Comparison of ENCODE assay signal across 13 cellular contexts in the genomic region with DNA sequence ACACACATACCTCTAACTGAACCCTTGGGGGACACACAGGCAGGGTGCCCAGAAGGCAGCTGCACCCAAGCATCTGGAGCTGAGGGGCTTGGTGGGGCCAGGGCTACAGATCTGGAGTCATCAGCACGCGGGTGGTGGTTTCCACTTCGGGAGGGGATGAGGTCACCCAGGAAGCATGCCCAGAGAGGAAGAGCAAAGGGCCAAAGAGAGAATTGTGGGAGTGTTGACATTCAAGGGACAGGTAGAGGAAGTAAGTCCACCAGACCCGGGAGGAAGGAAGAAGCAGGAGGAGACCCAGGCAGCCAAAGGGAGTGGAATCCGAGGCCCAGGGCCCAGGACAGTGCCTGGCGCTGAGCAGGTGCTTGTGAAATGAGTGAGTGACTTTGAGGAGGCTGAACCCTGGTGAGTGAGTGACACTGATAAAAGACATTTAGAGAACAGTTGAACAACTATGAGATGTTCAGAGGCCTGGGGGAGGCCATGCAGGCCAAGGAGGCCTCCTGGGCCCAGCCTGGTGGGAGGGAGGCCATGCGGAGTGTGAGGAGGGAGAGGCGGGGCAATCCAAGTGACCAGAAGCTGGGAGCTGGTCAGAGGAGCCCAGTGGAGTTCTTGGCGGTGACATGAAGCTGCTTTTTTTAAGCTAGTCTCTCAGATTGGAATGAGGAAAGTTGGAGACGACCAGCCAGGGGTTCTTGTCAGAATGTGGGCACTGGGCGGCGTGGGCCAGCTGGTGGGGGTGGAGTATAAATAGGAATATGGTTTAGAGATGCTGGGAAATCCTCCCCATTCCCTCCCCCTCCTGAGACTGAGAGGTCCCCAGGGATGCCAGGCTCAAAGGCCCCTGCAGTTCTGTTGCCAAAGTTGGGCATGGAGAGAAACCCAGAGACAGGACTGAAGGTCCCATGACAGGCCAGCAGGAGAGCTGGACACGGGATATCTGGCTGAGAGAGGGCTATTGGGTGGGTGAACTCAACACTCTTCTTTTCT. TPM values are rescaled to one million over a fixed set of nuclear protein-coding genes. Genes with fewer than 3 reads are reported as not detected.
DNase-seq lines count a peak whose midpoint lies in the region; ATAC-seq and TF ChIP-seq lines count a peak whose summit lies in the region.
"Had no signal": no experiment of that assay in that cellular context is flagged by ENCODE, and none has a peak within 500 bp of the region (broad histone marks: within the 10 kb centered on the region; RNA-seq: fewer than 3 reads in every experiment).

No MANE protein-coding gene starts in this region.

- H3K27me3 Mint-ChIP-seq in naive thymus-derived CD8-positive, alpha-beta T cell: no peaks in the 10 kb centered on the region
- H3K27me3 Mint-ChIP-seq: stimulated activated naive CD8-positive, alpha-beta T cell treated with anti-CD3 and anti-CD28 coated beads, Interleukin-15, amount 100 ng/mL, for 72 hours had no signal

- no peak overlapping the region for H2AK9ac ChIP-seq in IMR-90 (replicated peaks; ENCODE audit: low read depth, low read length, poor library complexity)

- no peak for TF ChIP-seq RAD21 in IMR-90 (IDR thresholded peaks at IDR 0.05; ENCODE audit: low read length)

- no peak overlapping the region for H3K4me2 ChIP-seq in IMR-90 (ENCODE audit: low read depth, low read length)

- H4K91ac ChIP-seq in IMR-90 (ENCODE audit: insufficient read depth, low read depth, low read length): no peak overlapping the region

- no peaks in the 10 kb centered on the region; the same call in 1 of the 2 replicates for H4K20me1 ChIP-seq in IMR-90 (ENCODE audit: insufficient read depth, low read length)

- no peak overlapping the region for H4K5ac ChIP-seq in IMR-90 (ENCODE audit: low read depth, low read length)

- H2AK5ac ChIP-seq in IMR-90 (ENCODE audit: low read depth, low read length): no peak overlapping the region

- ATAC-seq in IMR-90 (ENCODE audit: low read depth) (no peak), body of pancreas (peak; percentile 62), HG02763 (IDR thresholded peaks at IDR 0.05; ENCODE audit: unreplicated experiment) (no peak), foreskin keratinocyte (no peak)
- ATAC-seq in naive thymus-derived CD8-positive, alpha-beta T cell: no peak
- ATAC-seq: stimulated activated naive CD8-positive, alpha-beta T cell treated with anti-CD3 and anti-CD28 coated beads, Interleukin-15, amount 100 ng/mL, for 72 hours had no signal

- intact Hi-C loops in IMR-90 (cut with micrococcal nuclease) (no loop called here), body of pancreas (cut with DNase I) (no loop called here), spleen (cut with DNase I; ENCODE audit: low total_unique reads) (no loop called here)

- DNase-seq in IMR-90: peak; percentile 11
- DNase-seq in body of pancreas: peak in 2 of 4 donors; percentile 24 to 44
- DNase-seq in left kidney (ENCODE audit: low read depth, low spot score): peak; percentile 46
- DNase-seq in spleen: no peak
- no peak for DNase-seq in foreskin keratinocyte
- DNase-seq in HuH-7.5 (ENCODE audit: low spot score): no peak
- no peak for DNase-seq in naive thymus-derived CD8-positive, alpha-beta T cell
- DNase-seq: activated CD4-positive, alpha-beta T cell treated with anti-CD3 and anti-CD28 coated beads, Interleukin-2, amount 50 U/mL, for 1 hour; NCI-H1694 treated with DMSO at 0.1 percent for 48 hours; stimulated activated naive CD8-positive, alpha-beta T cell treated with anti-CD3 and anti-CD28 coated beads, Interleukin-15, amount 100 ng/mL, for 72 hours had no signal

- no peak overlapping the region for H3K4me3 ChIP-seq in IMR-90 (ENCODE audit: insufficient read depth, low read depth, low read length)
- H3K4me3 ChIP-seq in body of pancreas: no peak overlapping the region
- no peak overlapping the region for H3K4me3 ChIP-seq in spleen

- no peaks in the 10 kb centered on the region for H3K9me3 Mint-ChIP-seq in naive thymus-derived CD8-positive, alpha-beta T cell
- H3K9me3 Mint-ChIP-seq: stimulated activated naive CD8-positive, alpha-beta T cell treated with anti-CD3 and anti-CD28 coated beads, Interleukin-15, amount 100 ng/mL, for 72 hours had no signal

- no peaks in the 10 kb centered on the region for H3K9me3 ChIP-seq in IMR-90 (ENCODE audit: control insufficient read depth, insufficient read depth, low read length)
- H3K9me3 ChIP-seq in body of pancreas: no peaks in the 10 kb centered on the region
- no peaks in the 10 kb centered on the region for H3K9me3 ChIP-seq in spleen

- no peak overlapping the region for H3K4ac ChIP-seq in IMR-90 (ENCODE audit: low read depth, low read length)

- CTCF ChIA-PET in IMR-90 (lab: Yijun Ruan, JAX): interaction anchor here (1.0 to 1.4 kb wide), 2 partner anchors 12 to 27 kb away, joined by 3 to 5 read pairs; no protein-coding TSS in a partner anchor

- no peaks in the 10 kb centered on the region for H3K36me3 ChIP-seq in IMR-90 (ENCODE audit: control insufficient read depth, insufficient read depth, low read length)
- H3K36me3 ChIP-seq in body of pancreas (replicated peaks in 1 of 2; ENCODE audit: insufficient read depth in 1 of 2, low read depth in 2 of 2): no peaks in the 10 kb centered on the region
- H3K36me3 ChIP-seq in spleen: no peaks in the 10 kb centered on the region

- H3K36me3 Mint-ChIP-seq in naive thymus-derived CD8-positive, alpha-beta T cell: no peaks in the 10 kb centered on the region

- no peak overlapping the region for H2BK5ac ChIP-seq in IMR-90 (ENCODE audit: low read depth, low read length, poor library complexity, severe bottlenecking)

- dilution Hi-C loops in IMR-90 (cut with HindIII; ENCODE audit: low sequenced_read_pairs, unreplicated experiment): no loop called here

- H3K27ac ChIP-seq in IMR-90 (ENCODE audit: insufficient read depth, low read length): no peak overlapping the region
- H3K27ac ChIP-seq in body of pancreas: peak overlapping the region in 3 of 4 donors; percentile 49 to 67 (median 62)
- H3K27ac ChIP-seq in spleen: peak overlapping the region in 6 of 8 donors; percentile 9 to 70 (median 49)
- no peak overlapping the region for H3K27ac ChIP-seq in foreskin keratinocyte
- H3K27ac ChIP-seq: epithelial cell of prostate had no signal

- no peak overlapping the region for H2BK120ac ChIP-seq in IMR-90 (ENCODE audit: low read depth, low read length)

- no peaks in the 10 kb centered on the region for H3K79me1 ChIP-seq in IMR-90 (ENCODE audit: low read depth in 1 of 2, low read length in 2 of 2)

- no peak overlapping the region for H2BK15ac ChIP-seq in IMR-90 (ENCODE audit: low read depth, low read length)

- H3K9ac ChIP-seq in IMR-90 (ENCODE audit: low read depth, low read length): no peak overlapping the region

- H2AFZ ChIP-seq in IMR-90 (replicated peaks; ENCODE audit: low read length, poor library complexity): peak overlapping the region; percentile 32

- 40% methylated on average over 3 of the region's 13 CpGs; no CpG with 5 or more reads in 1 of the 2 experiments for WGBS in IMR-90 (ENCODE audit: extremely low coverage in 2 of 2, insufficient read length in 1 of 2), 2 experiments
- WGBS in body of pancreas, 2 donors: 58 to 67% methylated on average over 13 of the region's 13 CpGs
- WGBS in spleen, 5 donors: 52 to 64% (median 61%) methylated on average over 13 of the region's 13 CpGs

- H3K4me1 ChIP-seq in IMR-90 (ENCODE audit: control insufficient read depth, insufficient read depth, low read length) (no peaks in the 10 kb centered on the region; the same call in 1 of the 2 replicates), body of pancreas (peaks cover 19% of the 10 kb centered on the region), spleen (peaks cover 0 to 43% (median 13%) of the 10 kb centered on the region in 6 donors), foreskin keratinocyte (no peaks in the 10 kb centered on the region)

- TF ChIP-seq POLR2A in IMR-90 (IDR thresholded peaks at IDR 0.05; ENCODE audit: low read depth, low read length) (no peak), body of pancreas (IDR thresholded peaks at IDR 0.05) (peak in 2 of 3 donors; percentile 37 to 48), spleen (IDR thresholded peaks at IDR 0.05) (no peak)

- no peak overlapping the region for H3K14ac ChIP-seq in IMR-90 (replicated peaks; ENCODE audit: low read depth, low read length)

- H3K9me1 ChIP-seq in IMR-90 (ENCODE audit: insufficient read depth, low read length): no peaks in the 10 kb centered on the region

- peak overlapping the region in 4 of 10 donors; percentile 12 to 78 (median 40) for H3K27ac Mint-ChIP-seq in naive thymus-derived CD8-positive, alpha-beta T cell

- H3K27me3 ChIP-seq in IMR-90 (ENCODE audit: control insufficient read depth, insufficient read depth, low read length) (peaks cover 34% of the 10 kb centered on the region), body of pancreas (no peaks in the 10 kb centered on the region), spleen (replicated peaks in 1 of 7) (no peaks in the 10 kb centered on the region), foreskin keratinocyte (no peaks in the 10 kb centered on the region)

- BruUV-seq in IMR-90 (replicated peaks; lab: Mats Ljungman, UMichigan): no TSS peak

- H3K4me1 Mint-ChIP-seq in naive thymus-derived CD8-positive, alpha-beta T cell: peaks cover 0 to 12% (median 2%) of the 10 kb centered on the region in 4 donors

- TF ChIP-seq CTCF in IMR-90 (conservative IDR thresholded peaks at IDR 0.05; ENCODE audit: low read depth, low read length) (no peak), body of pancreas (IDR thresholded peaks at IDR 0.05) (no peak), spleen (IDR thresholded peaks at IDR 0.05 in 8 of 11, conservative IDR thresholded peaks at IDR 0.05 in 3 of 11) (no peak), foreskin keratinocyte (conservative IDR thresholded peaks at IDR 0.05) (no peak)

- H2BK20ac ChIP-seq in IMR-90 (ENCODE audit: low read depth, low read length): no peak overlapping the region

- no peak overlapping the region for H3K4me3 Mint-ChIP-seq in naive thymus-derived CD8-positive, alpha-beta T cell

- no peak overlapping the region for H3K56ac ChIP-seq in IMR-90 (ENCODE audit: extremely low read depth, insufficient read depth, low read length)

- H3K18ac ChIP-seq in IMR-90 (ENCODE audit: low read depth, low read length): no peak overlapping the region

- no peak overlapping the region for H3K23ac ChIP-seq in IMR-90 (ENCODE audit: low read depth, low read length)

- POLR2A ChIA-PET in IMR-90 (lab: Charles Lee; ENCODE audit: unreplicated experiment): no interaction called here
- POLR2A ChIA-PET in naive thymus-derived CD8-positive, alpha-beta T cell (lab: Charles Lee): interaction anchor here (0.8 kb wide), 1 partner anchor 10 kb away, joined by 3 read pairs; no protein-coding TSS in a partner anchor

- no peak overlapping the region for H4K8ac ChIP-seq in IMR-90 (ENCODE audit: low read depth in 2 of 2, low read length in 2 of 2)

- in situ Hi-C loops in IMR-90 (cut with MboI; ENCODE audit: low sequenced_read_pairs): no loop called here

RNA-seq across cellular contexts. Expression of gene CDK18, which starts 7.9 kb away (rescaled TPM):
- total RNA-seq in IMR-90 (2012; rRNA removed) (0.18 and 0.28 TPM in 2 replicates), body of pancreas (10 to 100 TPM; 28.0 to 28.7 TPM), spleen (10 to 100 TPM; 14.1 to 25.3 (median 22.4) TPM), foreskin keratinocyte (13.5 and 14.2 TPM in 2 replicates)
- polyA plus RNA-seq in IMR-90 (2012; rRNA removed) (0.34 and 0.48 TPM in 2 replicates), spleen (10 to 100 TPM in 1 of 3 donors, 1 to 10 TPM in 2; 3.5 to 15.3 (median 5.5) TPM), foreskin keratinocyte (13.4 and 13.7 TPM in 2 replicates)
- polyA plus RNA-seq in IMR-90 (2012; cell fraction: cytosol; rRNA removed): 0.17 and 0.56 TPM in 2 replicates
- polyA plus RNA-seq in IMR-90 (2012; cell fraction: nucleus; rRNA removed; ENCODE audit: low replicate concordance): 1.7 and 2.8 TPM in 2 replicates
- 1 to 10 TPM; 5.7 to 6.1 TPM for total RNA-seq in naive thymus-derived CD8-positive, alpha-beta T cell
- polyA plus RNA-seq in naive thymus-derived CD8-positive, alpha-beta T cell: 1 to 10 TPM in 2 of 3 donors, under 1 TPM in 1; 0.32 to 1.3 (median 1.1) TPM

RNA-seq across cellular contexts. Expression of gene BLACAT1, which starts 56.5 kb away (rescaled TPM):
- under 0.01 TPM in 1 of 2 replicates, not detected in the other for total RNA-seq in IMR-90 (2012; rRNA removed)
- polyA plus RNA-seq in IMR-90 (2012; rRNA removed): 0.03 and 0.05 TPM in 2 replicates
- 0.01 and 0.03 TPM in 2 replicates for polyA plus RNA-seq in IMR-90 (2012; cell fraction: cytosol; rRNA removed)
- polyA plus RNA-seq in IMR-90 (2012; cell fraction: nucleus; rRNA removed; ENCODE audit: low replicate concordance): 0.14 and 0.34 TPM in 2 replicates
- 1 to 10 TPM in 1 of 2 donors, not detected in 1; 1.0 TPM for total RNA-seq in body of pancreas
- total RNA-seq in spleen: under 1 TPM in 5 of 7 donors, not detected in 2; 0.19 to 0.51 (median 0.24) TPM
- polyA plus RNA-seq in spleen: under 1 TPM in 1 of 3 donors, not detected in 2; 0.02 TPM
- total RNA-seq in foreskin keratinocyte: 1.7 and 2.4 TPM in 2 replicates
- 0.82 and 1.0 TPM in 2 replicates for polyA plus RNA-seq in foreskin keratinocyte
- under 1 TPM; 0.11 to 0.31 TPM for total RNA-seq in naive thymus-derived CD8-positive, alpha-beta T cell
- polyA plus RNA-seq in naive thymus-derived CD8-positive, alpha-beta T cell: not detected
- total RNA-seq: liver had no signal
- polyA plus RNA-seq: liver had no signal

Comparison
In these comparisons a context has a peak if more than half of its experiments do, and no peak if none do; other contexts are left out.
1. DNase-seq: peak in IMR-90 (single experiment) and left kidney (single experiment); none in spleen (single experiment), foreskin keratinocyte (0 of 2), HuH-7.5 (single experiment) and naive thymus-derived CD8-positive, alpha-beta T cell (0 of 10).
2. H3K27ac ChIP-seq: peak in body of pancreas (3 of 4) and spleen (6 of 8); none in IMR-90 (single experiment) and foreskin keratinocyte (single experiment).
3. POLR2A ChIP-seq: peak in body of pancreas (2 of 3); none in IMR-90 (single experiment) and spleen (0 of 3).